Comparison of ENCODE assay signal across 26 cellular contexts in the genomic region with DNA sequence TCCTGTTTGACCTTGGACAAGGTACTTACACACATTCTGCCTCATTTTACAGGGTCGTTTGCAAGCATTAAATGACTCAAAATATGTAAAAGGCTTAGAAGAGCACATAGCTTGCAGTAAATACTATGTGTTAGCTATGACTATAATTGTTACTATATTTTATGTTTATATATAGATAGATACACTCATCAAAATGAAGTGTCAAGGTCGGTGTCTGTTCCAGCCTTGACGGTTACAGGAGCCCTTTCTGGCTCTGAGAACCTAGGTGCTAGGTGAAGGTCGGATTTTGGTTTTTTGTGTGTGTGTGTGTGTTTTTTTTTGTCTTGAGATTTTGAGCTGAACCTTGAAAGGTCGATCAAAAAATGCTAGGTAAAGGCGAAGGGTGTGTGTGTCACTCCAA. TPM values are rescaled to one million over a fixed set of nuclear protein-coding genes. Genes with fewer than 3 reads are reported as not detected.
A peak's percentile ranks its signal among the peaks of the same experiment; 100 is the strongest.
DNase-seq lines count a peak whose midpoint lies in the region; ATAC-seq and TF ChIP-seq lines count a peak whose summit lies in the region.
"Had no signal": no experiment of that assay in that cellular context is flagged by ENCODE, and none has a peak within 500 bp of the region (broad histone marks: within the 10 kb centered on the region; RNA-seq: fewer than 3 reads in every experiment).

No MANE protein-coding gene starts in this region.

- H3K27me3 ChIP-seq in trophoblast cell (ENCODE audit: insufficient read depth, low read length) (no peaks in the 10 kb centered on the region), uterus (no peaks in the 10 kb centered on the region), neuronal stem cell (ENCODE audit: control insufficient read depth in 3 of 3, insufficient read depth in 3 of 3, low read depth in 1 of 3, low read length in 3 of 3) (no peaks in the 10 kb centered on the region)
- H3K27me3 ChIP-seq: BE2C; BLaER1 treated with 17β-estradiol and CSF1 and Interleukin-3, amounts not matched to agents 10 nM and 100 nM had no signal

- no CpG with 5 or more reads among the region's 6 CpGs for WGBS in trophoblast cell (ENCODE audit: extremely low coverage, insufficient coverage, insufficient read length)
- whole genome bisulfite sequencing in neuronal stem cell (ENCODE audit: extremely low coverage in 2 of 2, insufficient read length in 2 of 2, insufficient replicate concordance in 1 of 2), 2 donors, result no CpG with 5 or more reads among the region's 6 CpGs

- H3K36me3 Mint-ChIP-seq in activated T-helper 17 cell treated with anti-CD3 and anti-CD28 coated beads, Interleukin-2, amount 50 U/mL, for 72 hours (ENCODE audit: low read depth), result peaks cover 74% of the 10 kb centered on the region
- H3K36me3 Mint-ChIP-seq in nephron progenitor cell (ENCODE audit: low read depth), result peaks cover 61% of the 10 kb centered on the region

- H3K4me3 ChIP-seq in trophoblast cell (ENCODE audit: low read depth, low read length), result no peak overlapping the region
- no peak overlapping the region for H3K4me3 ChIP-seq in uterus
- H3K4me3 ChIP-seq in neuronal stem cell (ENCODE audit: low read length in 2 of 2), result no peak overlapping the region
- H3K4me3 ChIP-seq: A549; BLaER1 treated with 17β-estradiol and CSF1 and Interleukin-3, amounts not matched to agents 10 nM and 100 nM; GM12878; GM23338 had no signal

- H3K23ac ChIP-seq in trophoblast cell (ENCODE audit: low read length), result no peak overlapping the region
- no peak overlapping the region for H3K23ac ChIP-seq in neuronal stem cell (ENCODE audit: low read depth, low read length, poor library complexity)

- H3K36me3 ChIP-seq in trophoblast cell (ENCODE audit: control insufficient read depth in 1 of 2, insufficient read depth in 2 of 2, low read length in 2 of 2) (peaks cover 17 to 23% of the 10 kb centered on the region in 2 experiments), uterus (no peaks in the 10 kb centered on the region), neuronal stem cell (replicated peaks in 1 of 2; ENCODE audit: control insufficient read depth in 2 of 2, insufficient read depth in 2 of 2, low read length in 2 of 2) (peaks cover 9 to 52% of the 10 kb centered on the region in 2 donors)
- H3K36me3 ChIP-seq: BE2C had no signal

- H2BK12ac ChIP-seq in trophoblast cell (ENCODE audit: low read length) (no peak overlapping the region), neuronal stem cell (ENCODE audit: low read length) (no peak overlapping the region)

- H2BK5ac ChIP-seq in trophoblast cell (ENCODE audit: low read depth, low read length, poor library complexity) (no peak overlapping the region), neuronal stem cell (ENCODE audit: low read length) (no peak overlapping the region)

- H2BK15ac ChIP-seq in neuronal stem cell (ENCODE audit: low read length), result no peak overlapping the region

- peaks cover 4% of the 10 kb centered on the region for H3K9me3 ChIP-seq in trophoblast cell (ENCODE audit: insufficient read depth, low read depth, low read length)
- no peaks in the 10 kb centered on the region for H3K9me3 ChIP-seq in uterus
- peaks cover 0 to under 1% of the 10 kb centered on the region in 2 donors for H3K9me3 ChIP-seq in neuronal stem cell (replicated peaks in 1 of 2; ENCODE audit: control insufficient read depth in 2 of 2, insufficient read depth in 1 of 2, low read depth in 1 of 2, low read length in 2 of 2)
- H3K9me3 ChIP-seq: A549, BE2C had no signal

- H4K91ac ChIP-seq in trophoblast cell (ENCODE audit: low read depth, low read length) (no peak overlapping the region), neuronal stem cell (ENCODE audit: low read depth, low read length, poor library complexity) (no peak overlapping the region)

- no peaks in the 10 kb centered on the region for H3K79me1 ChIP-seq in trophoblast cell (ENCODE audit: low read length)
- H3K79me1 ChIP-seq in neuronal stem cell (ENCODE audit: low read depth, low read length), result peaks cover 4% of the 10 kb centered on the region

- H3K4me3 Mint-ChIP-seq in activated T-helper 17 cell treated with anti-CD3 and anti-CD28 coated beads, Interleukin-2, amount 50 U/mL, for 72 hours, result no peak overlapping the region
- H3K4me3 Mint-ChIP-seq in nephron progenitor cell, result no peak overlapping the region
- H3K4me3 Mint-ChIP-seq: CD14-positive monocyte; CD4-positive, alpha-beta T cell; CD8-positive, alpha-beta memory T cell; GM23338; H9; HFFc6 had no signal

- peaks cover 4% of the 10 kb centered on the region for H3K4me1 Mint-ChIP-seq in activated T-helper 17 cell treated with anti-CD3 and anti-CD28 coated beads, Interleukin-2, amount 50 U/mL, for 72 hours
- peaks cover 9% of the 10 kb centered on the region for H3K4me1 Mint-ChIP-seq in nephron progenitor cell
- H3K4me1 Mint-ChIP-seq: CD14-positive monocyte, GM23338, H9 had no signal

- ATAC-seq in left ventricle myocardium superior (peak; percentile 39), Right ventricle myocardium inferior (no peak)
- no peak for ATAC-seq in activated T-helper 17 cell treated with anti-CD3 and anti-CD28 coated beads, Interleukin-2, amount 50 U/mL, for 72 hours (replicated peaks)
- ATAC-seq: A549, GM12878, GM23338 had no signal

- no peak for TF ChIP-seq CTCF in nephron progenitor cell (IDR thresholded peaks at IDR 0.05)
- TF ChIP-seq CTCF in uterus (IDR thresholded peaks at IDR 0.05), result no peak

- H3K9ac ChIP-seq in trophoblast cell (ENCODE audit: low read length) (no peak overlapping the region), neuronal stem cell (ENCODE audit: low read depth, low read length, poor library complexity) (no peak overlapping the region)
- H3K9ac ChIP-seq: BLaER1 treated with 17β-estradiol and CSF1 and Interleukin-3, amounts not matched to agents 10 nM and 100 nM had no signal

- no peak overlapping the region for H4K12ac ChIP-seq in trophoblast cell (ENCODE audit: low read depth, low read length)

- no peaks in the 10 kb centered on the region for H3K79me2 ChIP-seq in trophoblast cell (ENCODE audit: control insufficient read depth, insufficient read depth, low read length, poor library complexity)

- H2AFZ ChIP-seq in trophoblast cell (ENCODE audit: insufficient read depth, low read length, poor library complexity) (no peak overlapping the region), neuronal stem cell (ENCODE audit: low read length) (no peak overlapping the region)
- H2AFZ ChIP-seq: GM23338 had no signal

- H2BK120ac ChIP-seq in trophoblast cell (ENCODE audit: insufficient read depth, low read length, poor library complexity) (no peak overlapping the region), neuronal stem cell (ENCODE audit: low read depth, low read length) (no peak overlapping the region)

- no peaks in the 10 kb centered on the region for H3K27me3 Mint-ChIP-seq in activated T-helper 17 cell treated with anti-CD3 and anti-CD28 coated beads, Interleukin-2, amount 50 U/mL, for 72 hours
- no peaks in the 10 kb centered on the region for H3K27me3 Mint-ChIP-seq in nephron progenitor cell (ENCODE audit: low read depth, poor library complexity)
- H3K27me3 Mint-ChIP-seq: CD4-positive, alpha-beta T cell had no signal

- no peak overlapping the region for H3K14ac ChIP-seq in trophoblast cell (ENCODE audit: low read length)
- H3K14ac ChIP-seq in neuronal stem cell (ENCODE audit: low read length), result no peak overlapping the region

- intact Hi-C loops in left ventricle myocardium superior (cut with micrococcal nuclease), result no loop called here
- intact Hi-C loops in Right ventricle myocardium inferior (cut with DNase I), result no loop called here
- intact Hi-C loops in uterus (cut with DNase I; ENCODE audit: low total_unique reads), result no loop called here

- H3K4me1 ChIP-seq in trophoblast cell (ENCODE audit: control insufficient read depth in 1 of 2, insufficient read depth in 2 of 2, low read length in 2 of 2) (no peaks in the 10 kb centered on the region), uterus (no peaks in the 10 kb centered on the region), neuronal stem cell (ENCODE audit: control insufficient read depth in 2 of 2, insufficient read depth in 1 of 2, low read depth in 1 of 2, low read length in 2 of 2) (no peaks in the 10 kb centered on the region)
- H3K4me1 ChIP-seq: BE2C had no signal

- H3K18ac ChIP-seq in trophoblast cell (ENCODE audit: low read length) (no peak overlapping the region), neuronal stem cell (ENCODE audit: low read length) (no peak overlapping the region)

- H3K4me2 ChIP-seq in trophoblast cell (ENCODE audit: low read length) (no peak overlapping the region), neuronal stem cell (ENCODE audit: insufficient read depth, low read length, poor library complexity, severe bottlenecking) (no peak overlapping the region)
- H3K4me2 ChIP-seq: A549; BLaER1 treated with 17β-estradiol and CSF1 and Interleukin-3, amounts not matched to agents 10 nM and 100 nM; GM23338 had no signal

- H4K8ac ChIP-seq in trophoblast cell (ENCODE audit: low read depth, low read length), result no peak overlapping the region
- H4K8ac ChIP-seq in neuronal stem cell (ENCODE audit: low read depth, low read length), result no peak overlapping the region

- H3K27ac ChIP-seq in trophoblast cell (ENCODE audit: low read depth, low read length) (no peak overlapping the region), uterus (no peak overlapping the region), neuronal stem cell (replicated peaks; ENCODE audit: low read length) (no peak overlapping the region)
- H3K27ac ChIP-seq: A549; BLaER1 treated with 17β-estradiol and CSF1 and Interleukin-3, amounts not matched to agents 10 nM and 100 nM had no signal

- H3K9me3 Mint-ChIP-seq in activated T-helper 17 cell treated with anti-CD3 and anti-CD28 coated beads, Interleukin-2, amount 50 U/mL, for 72 hours, result no peaks in the 10 kb centered on the region
- H3K9me3 Mint-ChIP-seq in nephron progenitor cell, result peaks cover 14% of the 10 kb centered on the region
- H3K9me3 Mint-ChIP-seq: CD4-positive, alpha-beta T cell; CD8-positive, alpha-beta memory T cell; HFFc6 had no signal

- TF ChIP-seq POLR2A in uterus (IDR thresholded peaks at IDR 0.05), result no peak

- H2AK5ac ChIP-seq in trophoblast cell (ENCODE audit: low read length) (no peak overlapping the region), neuronal stem cell (ENCODE audit: low read depth, low read length) (no peak overlapping the region)

- DNase-seq in left ventricle myocardium superior (no peak), Right ventricle myocardium inferior (ENCODE audit: missing footprints) (no peak), nephron progenitor cell (no peak), trophoblast cell (no peak), uterus (no peak), hippocampal formation (lab: John Stamatoyannopoulos, UW) (no peak), neuronal stem cell (ENCODE audit: low spot score) (no peak)
- DNase-seq: 8988T; ACHN; AML-193; BE2C; CD4-positive, alpha-beta T cell; CD8-positive, alpha-beta memory T cell; DMS 273 treated with DMSO at 0.1 percent for 48 hours; DMS79; EL; GDM1; H9; HFFc6 had no signal

- H3K27ac Mint-ChIP-seq in activated T-helper 17 cell treated with anti-CD3 and anti-CD28 coated beads, Interleukin-2, amount 50 U/mL, for 72 hours, result peak overlapping the region; percentile 25
- H3K27ac Mint-ChIP-seq in nephron progenitor cell, result peak overlapping the region; percentile 31
- H3K27ac Mint-ChIP-seq: CD4-positive, alpha-beta T cell; GM23338; HFFc6 had no signal

- H3K4ac ChIP-seq in trophoblast cell (ENCODE audit: low read depth, low read length) (no peak overlapping the region), neuronal stem cell (ENCODE audit: low read length) (no peak overlapping the region)

RNA-seq across cellular contexts. Expression of gene LIMK2, which starts 24.5 kb away (rescaled TPM):
- total RNA-seq in left ventricle myocardium superior, result 8.6 TPM
- total RNA-seq in Right ventricle myocardium inferior, result 11.6 TPM
- total RNA-seq in activated T-helper 17 cell treated with anti-CD3 and anti-CD28 coated beads, Interleukin-2, amount 50 U/mL, for 72 hours, result 10 to 100 TPM; 59.5 to 61.4 TPM
- 131 and 135 TPM in 2 replicates for polyA plus RNA-seq in trophoblast cell (2013)
- 10 to 100 TPM in 2 of 4 donors, 1 to 10 TPM in 2; 7.2 to 52.0 (median 22.1) TPM for total RNA-seq in uterus
- 27.2 TPM for polyA plus RNA-seq in neuronal stem cell (2013, experiment 1 of 2)
- 24.6 TPM for polyA plus RNA-seq in neuronal stem cell (2013, experiment 2 of 2)

RNA-seq across cellular contexts. Expression of gene RNF185, which starts 27.6 kb away (rescaled TPM):
- 21.4 TPM for total RNA-seq in left ventricle myocardium superior
- total RNA-seq in Right ventricle myocardium inferior, result 20.1 TPM
- total RNA-seq in activated T-helper 17 cell treated with anti-CD3 and anti-CD28 coated beads, Interleukin-2, amount 50 U/mL, for 72 hours, result 10 to 100 TPM; 19.3 to 24.6 TPM
- polyA plus RNA-seq in trophoblast cell (2013), result 31.7 and 33.1 TPM in 2 replicates
- 10 to 100 TPM; 10.8 to 39.5 (median 28.0) TPM for total RNA-seq in uterus
- 18.5 TPM for polyA plus RNA-seq in neuronal stem cell (2013, experiment 1 of 2)
- polyA plus RNA-seq in neuronal stem cell (2013, experiment 2 of 2), result 18.0 TPM

RNA-seq across cellular contexts. Expression of gene PLA2G3, which starts 47.3 kb away (rescaled TPM):
- not detected for total RNA-seq in left ventricle myocardium superior
- not detected for total RNA-seq in Right ventricle myocardium inferior
- not detected for total RNA-seq in activated T-helper 17 cell treated with anti-CD3 and anti-CD28 coated beads, Interleukin-2, amount 50 U/mL, for 72 hours
- polyA plus RNA-seq in trophoblast cell (2013), result 0.22 and 0.25 TPM in 2 replicates
- not detected for total RNA-seq in uterus
- polyA plus RNA-seq in neuronal stem cell (2013, experiment 1 of 2), result 12.3 TPM
- polyA plus RNA-seq in neuronal stem cell (2013, experiment 2 of 2), result 11.3 TPM
- total RNA-seq: CD4-positive, alpha-beta T cell; CD8-positive, alpha-beta memory T cell; GM12878; H4 had no signal
- polyA plus RNA-seq: A549; CD14-positive monocyte; CD8-positive, alpha-beta memory T cell had no signal
